In the genomic region with DNA sequence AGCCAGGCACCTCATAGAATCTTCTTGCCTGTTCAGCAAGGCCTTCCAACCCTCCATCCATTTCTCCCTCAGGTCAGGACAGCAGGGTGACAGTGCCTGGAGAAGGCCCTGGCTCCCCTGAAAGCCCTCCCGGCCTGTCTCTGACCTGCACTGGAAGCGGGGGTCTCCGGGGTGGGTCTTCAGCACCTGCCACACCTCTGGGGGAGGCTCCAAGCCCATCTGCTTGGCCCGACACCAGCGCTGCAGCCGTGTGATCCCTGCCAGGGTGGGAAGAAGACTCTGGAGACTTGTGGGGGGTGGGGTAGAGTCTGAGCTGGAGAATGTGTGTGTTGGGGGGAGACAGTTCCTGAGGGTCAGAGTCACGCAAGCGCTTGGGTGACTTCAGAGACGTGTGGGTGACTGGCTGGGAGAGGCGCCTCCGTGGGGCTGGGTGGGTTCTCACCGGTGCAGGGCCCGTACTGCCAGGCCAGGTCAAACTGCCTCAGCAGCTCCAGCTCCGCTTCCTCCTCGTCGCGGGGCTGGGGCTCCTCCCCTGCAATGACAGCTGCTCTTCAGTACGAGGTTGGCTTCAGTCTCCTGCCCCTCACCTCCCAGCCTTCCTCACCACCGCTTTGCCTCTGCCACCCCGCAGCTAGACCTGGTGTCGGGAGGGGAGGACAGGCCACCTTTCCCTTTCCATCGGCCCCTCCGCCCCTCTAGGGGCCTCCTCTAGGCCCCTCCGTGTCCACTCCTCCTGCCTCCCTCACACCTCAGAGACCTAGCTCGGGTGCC, we compare ENCODE assay signal across 1 cellular context.
TF ChIP-seq lines count a peak whose summit lies in the region.

No MANE protein-coding gene starts in this region.

TF ChIP-seq in WTC11, 78 proteins besides CTCF, POLR2A, EP300 and RAD21 (continued from another document):
- TF ChIP-seq, protein P1, sequence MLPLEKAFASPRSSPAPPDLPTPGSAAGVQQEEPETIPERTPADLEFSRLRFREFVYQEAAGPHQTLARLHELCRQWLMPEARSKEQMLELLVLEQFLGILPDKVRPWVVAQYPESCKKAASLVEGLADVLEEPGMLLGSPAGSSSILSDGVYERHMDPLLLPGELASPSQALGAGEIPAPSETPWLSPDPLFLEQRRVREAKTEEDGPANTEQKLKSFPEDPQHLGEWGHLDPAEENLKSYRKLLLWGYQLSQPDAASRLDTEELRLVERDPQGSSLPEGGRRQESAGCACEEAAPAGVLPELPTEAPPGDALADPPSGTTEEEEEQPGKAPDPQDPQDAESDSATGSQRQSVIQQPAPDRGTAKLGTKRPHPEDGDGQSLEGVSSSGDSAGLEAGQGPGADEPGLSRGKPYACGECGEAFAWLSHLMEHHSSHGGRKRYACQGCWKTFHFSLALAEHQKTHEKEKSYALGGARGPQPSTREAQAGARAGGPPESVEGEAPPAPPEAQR (CRISPR knock-in tag; IDR thresholded peaks at IDR 0.05): no peak
- TF ChIP-seq, protein P2, sequence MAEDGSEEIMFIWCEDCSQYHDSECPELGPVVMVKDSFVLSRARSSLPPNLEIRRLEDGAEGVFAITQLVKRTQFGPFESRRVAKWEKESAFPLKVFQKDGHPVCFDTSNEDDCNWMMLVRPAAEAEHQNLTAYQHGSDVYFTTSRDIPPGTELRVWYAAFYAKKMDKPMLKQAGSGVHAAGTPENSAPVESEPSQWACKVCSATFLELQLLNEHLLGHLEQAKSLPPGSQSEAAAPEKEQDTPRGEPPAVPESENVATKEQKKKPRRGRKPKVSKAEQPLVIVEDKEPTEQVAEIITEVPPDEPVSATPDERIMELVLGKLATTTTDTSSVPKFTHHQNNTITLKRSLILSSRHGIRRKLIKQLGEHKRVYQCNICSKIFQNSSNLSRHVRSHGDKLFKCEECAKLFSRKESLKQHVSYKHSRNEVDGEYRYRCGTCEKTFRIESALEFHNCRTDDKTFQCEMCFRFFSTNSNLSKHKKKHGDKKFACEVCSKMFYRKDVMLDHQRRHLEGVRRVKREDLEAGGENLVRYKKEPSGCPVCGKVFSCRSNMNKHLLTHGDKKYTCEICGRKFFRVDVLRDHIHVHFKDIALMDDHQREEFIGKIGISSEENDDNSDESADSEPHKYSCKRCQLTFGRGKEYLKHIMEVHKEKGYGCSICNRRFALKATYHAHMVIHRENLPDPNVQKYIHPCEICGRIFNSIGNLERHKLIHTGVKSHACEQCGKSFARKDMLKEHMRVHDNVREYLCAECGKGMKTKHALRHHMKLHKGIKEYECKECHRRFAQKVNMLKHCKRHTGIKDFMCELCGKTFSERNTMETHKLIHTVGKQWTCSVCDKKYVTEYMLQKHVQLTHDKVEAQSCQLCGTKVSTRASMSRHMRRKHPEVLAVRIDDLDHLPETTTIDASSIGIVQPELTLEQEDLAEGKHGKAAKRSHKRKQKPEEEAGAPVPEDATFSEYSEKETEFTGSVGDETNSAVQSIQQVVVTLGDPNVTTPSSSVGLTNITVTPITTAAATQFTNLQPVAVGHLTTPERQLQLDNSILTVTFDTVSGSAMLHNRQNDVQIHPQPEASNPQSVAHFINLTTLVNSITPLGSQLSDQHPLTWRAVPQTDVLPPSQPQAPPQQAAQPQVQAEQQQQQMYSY (CRISPR knock-in tag; IDR thresholded peaks at IDR 0.05): 0 out of 2 replicates have a peak, but pooled peaks have one; percentile 33
- TF ChIP-seq, protein P3, sequence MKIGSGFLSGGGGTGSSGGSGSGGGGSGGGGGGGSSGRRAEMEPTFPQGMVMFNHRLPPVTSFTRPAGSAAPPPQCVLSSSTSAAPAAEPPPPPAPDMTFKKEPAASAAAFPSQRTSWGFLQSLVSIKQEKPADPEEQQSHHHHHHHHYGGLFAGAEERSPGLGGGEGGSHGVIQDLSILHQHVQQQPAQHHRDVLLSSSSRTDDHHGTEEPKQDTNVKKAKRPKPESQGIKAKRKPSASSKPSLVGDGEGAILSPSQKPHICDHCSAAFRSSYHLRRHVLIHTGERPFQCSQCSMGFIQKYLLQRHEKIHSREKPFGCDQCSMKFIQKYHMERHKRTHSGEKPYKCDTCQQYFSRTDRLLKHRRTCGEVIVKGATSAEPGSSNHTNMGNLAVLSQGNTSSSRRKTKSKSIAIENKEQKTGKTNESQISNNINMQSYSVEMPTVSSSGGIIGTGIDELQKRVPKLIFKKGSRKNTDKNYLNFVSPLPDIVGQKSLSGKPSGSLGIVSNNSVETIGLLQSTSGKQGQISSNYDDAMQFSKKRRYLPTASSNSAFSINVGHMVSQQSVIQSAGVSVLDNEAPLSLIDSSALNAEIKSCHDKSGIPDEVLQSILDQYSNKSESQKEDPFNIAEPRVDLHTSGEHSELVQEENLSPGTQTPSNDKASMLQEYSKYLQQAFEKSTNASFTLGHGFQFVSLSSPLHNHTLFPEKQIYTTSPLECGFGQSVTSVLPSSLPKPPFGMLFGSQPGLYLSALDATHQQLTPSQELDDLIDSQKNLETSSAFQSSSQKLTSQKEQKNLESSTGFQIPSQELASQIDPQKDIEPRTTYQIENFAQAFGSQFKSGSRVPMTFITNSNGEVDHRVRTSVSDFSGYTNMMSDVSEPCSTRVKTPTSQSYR (CRISPR knock-in tag; IDR thresholded peaks at IDR 0.05): peak; percentile 33; the same call in 1 of the 2 replicates
- TF ChIP-seq CREB1 (CRISPR knock-in tag; IDR thresholded peaks at IDR 0.05) (0 out of 2 replicates have a peak, but pooled peaks have one; percentile 26), ELF4 (CRISPR knock-in tag; IDR thresholded peaks at IDR 0.05; ENCODE audit: low read depth) (no peak), SP1 (CRISPR knock-in tag; conservative IDR thresholded peaks at IDR 0.05) (no peak)
- TF ChIP-seq, protein P4, sequence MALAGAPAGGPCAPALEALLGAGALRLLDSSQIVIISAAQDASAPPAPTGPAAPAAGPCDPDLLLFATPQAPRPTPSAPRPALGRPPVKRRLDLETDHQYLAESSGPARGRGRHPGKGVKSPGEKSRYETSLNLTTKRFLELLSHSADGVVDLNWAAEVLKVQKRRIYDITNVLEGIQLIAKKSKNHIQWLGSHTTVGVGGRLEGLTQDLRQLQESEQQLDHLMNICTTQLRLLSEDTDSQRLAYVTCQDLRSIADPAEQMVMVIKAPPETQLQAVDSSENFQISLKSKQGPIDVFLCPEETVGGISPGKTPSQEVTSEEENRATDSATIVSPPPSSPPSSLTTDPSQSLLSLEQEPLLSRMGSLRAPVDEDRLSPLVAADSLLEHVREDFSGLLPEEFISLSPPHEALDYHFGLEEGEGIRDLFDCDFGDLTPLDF (CRISPR knock-in tag; IDR thresholded peaks at IDR 0.05): no peak
